14 cellular contexts compared by ENCODE assay signal in genomic region chr6:20707166-20707485, GRCh38.
DNase-seq lines count a peak whose midpoint lies in the region; ATAC-seq and TF ChIP-seq lines count a peak whose summit lies in the region.
"Had no signal": no experiment of that assay in that cellular context is flagged by ENCODE, and none has a peak within 500 bp of the region (broad histone marks: within the 10 kb centered on the region; RNA-seq: fewer than 3 reads in every experiment).

No MANE protein-coding gene starts in this region.

- intact Hi-C loops in upper lobe of right lung (cut with DNase I): no loop called here

- no peaks in the 10 kb centered on the region for H3K9me3 Mint-ChIP-seq in neural progenitor cell

- H3K4me3 ChIP-seq in BE2C (ENCODE audit: low read depth, low read length) (no peak overlapping the region), KMS-11 (IDR thresholded peaks at IDR 0.05; ENCODE audit: insufficient read depth, low read depth, low read length) (no peak overlapping the region), upper lobe of right lung (no peak overlapping the region), neural progenitor cell (no peak overlapping the region)
- H3K4me3 ChIP-seq: gastrocnemius medialis, thoracic aorta had no signal

- H3K27ac ChIP-seq in KMS-11: no peak overlapping the region; the same call in 1 of the 2 replicates
- no peak overlapping the region for H3K27ac ChIP-seq in upper lobe of right lung
- H3K27ac ChIP-seq in neural progenitor cell: no peak overlapping the region
- H3K27ac ChIP-seq: gastrocnemius medialis, parathyroid adenoma, thoracic aorta had no signal

- no peak for TF ChIP-seq CTCF in BE2C (IDR thresholded peaks at IDR 0.05; ENCODE audit: low read depth, low read length)
- TF ChIP-seq CTCF in KMS-11 (conservative IDR thresholded peaks at IDR 0.05; ENCODE audit: low read depth, low read length): no peak
- no peak for TF ChIP-seq CTCF in upper lobe of right lung (IDR thresholded peaks at IDR 0.05)
- TF ChIP-seq CTCF in neural progenitor cell (IDR thresholded peaks at IDR 0.05): no peak

- H3K27me3 ChIP-seq in BE2C (no peaks in the 10 kb centered on the region), KMS-11 (ENCODE audit: insufficient read depth, low read depth) (no peaks in the 10 kb centered on the region), upper lobe of right lung (no peaks in the 10 kb centered on the region), neural progenitor cell (no peaks in the 10 kb centered on the region)
- H3K27me3 ChIP-seq: gastrocnemius medialis had no signal

- DNase-seq in BE2C (peak; percentile 53), NCI-H2171 treated with DMSO at 0.1 percent for 48 hours (lab: John Stamatoyannopoulos, UW) (peak; percentile 99), amniotic epithelial cell (ENCODE audit: low read depth) (peak; percentile 41), upper lobe of right lung (no peak), neural progenitor cell (ENCODE audit: low spot score) (no peak)
- DNase-seq in stimulated activated naive CD4-positive, alpha-beta T cell (lab: John Stamatoyannopoulos, UW): no peak
- DNase-seq: activated CD4-positive, CD25-positive, alpha-beta regulatory T cell; gastrocnemius medialis; MV-4-11 had no signal

- H3K79me2 ChIP-seq in KMS-11 (ENCODE audit: insufficient read depth, low read depth): peaks cover 12% of the 10 kb centered on the region; the same call in 1 of the 2 replicates
- H3K79me2 ChIP-seq in neural progenitor cell (ENCODE audit: low read depth): peaks cover 29% of the 10 kb centered on the region
- H3K79me2 ChIP-seq: parathyroid adenoma had no signal

- H4K20me1 ChIP-seq in KMS-11 (ENCODE audit: insufficient read depth) (no peaks in the 10 kb centered on the region), neural progenitor cell (ENCODE audit: low read depth) (no peaks in the 10 kb centered on the region)

- no peak overlapping the region for H3K9ac ChIP-seq in KMS-11
- no peak overlapping the region for H3K9ac ChIP-seq in neural progenitor cell
- H3K9ac ChIP-seq: parathyroid adenoma had no signal

- 0 out of 2 replicates have a peak overlapping the region, but pooled peaks have one; percentile 12 for H3K4me2 ChIP-seq in KMS-11
- no peak overlapping the region for H3K4me2 ChIP-seq in neural progenitor cell

- H2AFZ ChIP-seq in KMS-11 (ENCODE audit: low read depth) (no peak overlapping the region), neural progenitor cell (replicated peaks) (no peak overlapping the region)
- H2AFZ ChIP-seq: parathyroid adenoma had no signal

- no peaks in the 10 kb centered on the region for H3K36me3 Mint-ChIP-seq in neural progenitor cell

- ATAC-seq in GM19455 (IDR thresholded peaks at IDR 0.05; ENCODE audit: unreplicated experiment) (no peak), upper lobe of right lung (no peak)
- ATAC-seq: Panc1 had no signal

- H3K36me3 ChIP-seq in BE2C: no peaks in the 10 kb centered on the region
- H3K36me3 ChIP-seq in KMS-11 (ENCODE audit: insufficient read depth): no peaks in the 10 kb centered on the region
- H3K36me3 ChIP-seq in upper lobe of right lung: no peaks in the 10 kb centered on the region
- H3K36me3 ChIP-seq in neural progenitor cell: no peaks in the 10 kb centered on the region
- H3K36me3 ChIP-seq: gastrocnemius medialis, thoracic aorta had no signal

- no peak overlapping the region for H3K4me3 Mint-ChIP-seq in neural progenitor cell

- H3K4me1 ChIP-seq in BE2C (peaks cover 18% of the 10 kb centered on the region), KMS-11 (ENCODE audit: low read depth, poor library complexity, severe bottlenecking) (peaks cover 82% of the 10 kb centered on the region), upper lobe of right lung (no peaks in the 10 kb centered on the region), neural progenitor cell (peaks cover 55% of the 10 kb centered on the region)
- H3K4me1 ChIP-seq: parathyroid adenoma had no signal

- no peaks in the 10 kb centered on the region for H3K27me3 Mint-ChIP-seq in neural progenitor cell (ENCODE audit: insufficient read depth, low read depth)

- H3K27ac Mint-ChIP-seq in neural progenitor cell: no peak overlapping the region

- peaks cover 13% of the 10 kb centered on the region for H3K4me1 Mint-ChIP-seq in neural progenitor cell

- H3K9me3 ChIP-seq in BE2C: no peaks in the 10 kb centered on the region
- no peaks in the 10 kb centered on the region for H3K9me3 ChIP-seq in upper lobe of right lung
- H3K9me3 ChIP-seq in neural progenitor cell (ENCODE audit: low read depth): no peaks in the 10 kb centered on the region
- H3K9me3 ChIP-seq: gastrocnemius medialis, thoracic aorta had no signal

- H3F3A ChIP-seq in neural progenitor cell (ENCODE audit: low read depth): no peaks in the 10 kb centered on the region

Comparison
In these comparisons a context has a peak if more than half of its experiments do, and no peak if none do; other contexts are left out.
1. DNase-seq: peak in BE2C (single experiment), NCI-H2171 treated with DMSO at 0.1 percent for 48 hours (single experiment) and amniotic epithelial cell (single experiment); none in stimulated activated naive CD4-positive, alpha-beta T cell (0 of 6), upper lobe of right lung (single experiment) and neural progenitor cell (single experiment).